ENCODE assay signal across 11 cellular contexts in the genomic region with DNA sequence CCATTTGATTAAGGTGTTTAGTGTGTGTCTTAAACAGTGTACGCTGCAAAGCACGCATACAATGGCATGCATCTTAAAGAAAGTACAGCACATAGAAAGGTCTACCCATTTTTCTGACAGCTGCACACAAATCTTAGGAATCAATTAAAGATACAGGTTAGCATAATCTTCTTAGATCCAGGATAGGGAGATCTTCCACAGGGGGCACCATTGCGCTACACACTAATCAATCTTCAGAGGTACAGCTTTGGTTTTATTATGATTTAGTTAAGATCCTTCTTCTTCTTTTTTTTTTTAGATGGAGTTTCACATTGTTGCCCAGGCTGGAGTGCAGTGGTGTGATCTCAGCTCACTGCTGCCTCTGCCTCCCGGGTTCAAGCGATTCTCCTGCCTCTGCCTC.
DNase-seq lines count a peak whose midpoint lies in the region; ATAC-seq, FAIRE-seq and TF ChIP-seq lines count a peak whose summit lies in the region.
"Had no signal": no experiment of that assay in that cellular context is flagged by ENCODE, and none has a peak within 500 bp of the region (broad histone marks: within the 10 kb centered on the region; RNA-seq: fewer than 3 reads in every experiment).

No MANE protein-coding gene starts in this region.

- no peaks in the 10 kb centered on the region for H3K9me3 Mint-ChIP-seq in type B pancreatic cell
- H3K9me3 Mint-ChIP-seq: activated B cell treated with CpG ODN at 0.5 μM for 24 hours; central memory CD8-positive, alpha-beta T cell had no signal

- H3K4me3 ChIP-seq in H1 (ENCODE audit: extremely low read depth in 1 of 4, insufficient read depth in 2 of 4, low read depth in 3 of 4, low read length in 4 of 4) = no peak overlapping the region

- no peak overlapping the region for H3K4ac ChIP-seq in H1 (replicated peaks; ENCODE audit: insufficient read length, low read depth, low read length)

- H3K14ac ChIP-seq in H1 (ENCODE audit: insufficient read length) = no peak overlapping the region

- H4K91ac ChIP-seq in H1 (replicated peaks; ENCODE audit: insufficient read length, low read length) = no peak overlapping the region

- no peaks in the 10 kb centered on the region for H3K27me3 Mint-ChIP-seq in type B pancreatic cell
- H3K27me3 Mint-ChIP-seq: activated B cell treated with CpG ODN at 0.5 μM for 24 hours; central memory CD8-positive, alpha-beta T cell had no signal

- no peak overlapping the region for H3K9ac ChIP-seq in H1 (replicated peaks in 1 of 4; ENCODE audit: extremely low read depth in 1 of 4, low read depth in 3 of 4, low read length in 3 of 4)

- H2BK15ac ChIP-seq in H1 (ENCODE audit: low read length) = no peak overlapping the region

- H3K23ac ChIP-seq in H1 (ENCODE audit: insufficient read length) = no peak overlapping the region

- H2BK12ac ChIP-seq in H1 (ENCODE audit: low read depth, low read length) = no peak overlapping the region

- H3K27ac ChIP-seq in H1 (ENCODE audit: low read depth, low read length) = no peak overlapping the region

- TF ChIP-seq POLR2A in H1 (IDR thresholded peaks at IDR 0.05; ENCODE audit: control extremely low read depth in 1 of 2, low read depth in 2 of 2, low read length in 2 of 2) = no peak

- no peak for TF ChIP-seq EP300 in H1 (IDR thresholded peaks at IDR 0.05; ENCODE audit: borderline replicate concordance in 1 of 2, low read depth in 2 of 2, low read length in 2 of 2)

- H3K9me3 ChIP-seq in H1 (ENCODE audit: insufficient read depth in 2 of 2, low read depth in 1 of 2, low read length in 1 of 2) = no peaks in the 10 kb centered on the region

- TF ChIP-seq RAD21 in H1 (IDR thresholded peaks at IDR 0.05 in 1 of 2, conservative IDR thresholded peaks at IDR 0.05 in 1 of 2; ENCODE audit: low read depth in 2 of 2, low read length in 2 of 2) = peak; percentile 49 to 54

- POLR2A ChIA-PET in H1 (lab: Charles Lee; ENCODE audit: partially characterized antibody) = no interaction called here

- no peak for FAIRE-seq in H1 (lab: Jason Lieb, UNC)

- no peak overlapping the region for H3K4me2 ChIP-seq in H1 (ENCODE audit: insufficient read depth in 1 of 2, low read depth in 2 of 2, low read length in 2 of 2)

- no peaks in the 10 kb centered on the region for H3K27me3 ChIP-seq in H1 (replicated peaks in 1 of 4; ENCODE audit: control insufficient read depth in 3 of 4, extremely low read depth in 1 of 4, insufficient read depth in 3 of 4, low read length in 3 of 4)

- no peaks in the 10 kb centered on the region for H3K79me1 ChIP-seq in H1 (ENCODE audit: low read depth, low read length)

- no peak overlapping the region for H4K5ac ChIP-seq in H1 (ENCODE audit: insufficient read length, low read depth, low read length)

- H3K4me1 Mint-ChIP-seq in type B pancreatic cell (ENCODE audit: unreplicated experiment) = no peaks in the 10 kb centered on the region
- H3K4me1 Mint-ChIP-seq: activated B cell treated with CpG ODN at 0.5 μM for 24 hours; central memory CD8-positive, alpha-beta T cell had no signal

- H3K79me2 ChIP-seq in H1 (ENCODE audit: control insufficient read depth in 1 of 2, insufficient read depth in 2 of 2, low read length in 2 of 2) = no peaks in the 10 kb centered on the region

- H3K36me3 Mint-ChIP-seq in type B pancreatic cell = no peaks in the 10 kb centered on the region

- no peaks in the 10 kb centered on the region for H3K36me3 ChIP-seq in H1 (ENCODE audit: control insufficient read depth in 2 of 4, insufficient read depth in 4 of 4, low read length in 3 of 4)

- H2BK20ac ChIP-seq in H1 (ENCODE audit: low read length) = no peak overlapping the region

- H3K56ac ChIP-seq in H1 (replicated peaks; ENCODE audit: insufficient read length, low read depth, low read length) = no peak overlapping the region

- no peak for ATAC-seq in HG03135 (IDR thresholded peaks at IDR 0.05; ENCODE audit: unreplicated experiment)
- ATAC-seq: left ventricle myocardium superior had no signal

- H3K4me1 ChIP-seq in H1 (replicated peaks in 1 of 4; ENCODE audit: control insufficient read depth in 3 of 4, insufficient read depth in 4 of 4, low read length in 3 of 4) = no peaks in the 10 kb centered on the region

- peak in 1 of 3 experiments; percentile 47; a peak in 1 of 4 replicates for TF ChIP-seq CTCF in H1 (IDR thresholded peaks at IDR 0.05; ENCODE audit: control extremely low read depth in 1 of 3, insufficient read depth in 1 of 3, low read depth in 1 of 3, low read length in 3 of 3)
- TF ChIP-seq CTCF in type B pancreatic cell (conservative IDR thresholded peaks at IDR 0.05) = peak; percentile 56

- peak; percentile 4 for DNase-seq in stimulated activated CD4-positive, alpha-beta T cell treated with anti-CD3 and anti-CD28 coated beads, Interleukin-1b, Interleukin-23, amount 100 ng/mL, for 48 hours
- DNase-seq in stimulated activated CD4-positive, alpha-beta T cell treated with anti-CD3 and anti-CD28 coated beads, Interleukin-4, amount 100 ng/mL, for 24 hours = no peak
- peak; percentile 2 for DNase-seq in NCI-H1694 treated with DMSO at 0.1 percent for 48 hours (lab: John Stamatoyannopoulos, UW)
- DNase-seq in H1 (ENCODE audit: low read depth in 1 of 2, low spot score in 2 of 2) = no peak
- no peak for DNase-seq in type B pancreatic cell (ENCODE audit: extremely low spot score, unreplicated experiment)
- DNase-seq in kidney glomerular epithelial cell (lab: John Stamatoyannopoulos, UW) = no peak
- DNase-seq in NCI-H2227 treated with DMSO at 0.1 percent for 48 hours (lab: John Stamatoyannopoulos, UW) = no peak
- DNase-seq: activated B cell treated with CpG ODN at 0.5 μM for 24 hours, left ventricle myocardium superior had no signal

- H3K23me2 ChIP-seq in H1 (ENCODE audit: low read depth, low read length) = no peaks in the 10 kb centered on the region

- no peak overlapping the region for H3K27ac Mint-ChIP-seq in type B pancreatic cell
- H3K27ac Mint-ChIP-seq: activated B cell treated with CpG ODN at 0.5 μM for 24 hours had no signal

- no peak overlapping the region for H4K8ac ChIP-seq in H1 (ENCODE audit: extremely low read depth, insufficient read depth, low read length)

- no peak overlapping the region for H2BK120ac ChIP-seq in H1 (replicated peaks; ENCODE audit: low read depth, low read length)

- no peak overlapping the region for H2AFZ ChIP-seq in H1 (ENCODE audit: low read length)

- H2BK5ac ChIP-seq in H1 (ENCODE audit: low read depth, low read length) = no peak overlapping the region

- CTCF ChIA-PET in H1 (lab: Charles Lee; ENCODE audit: partially characterized antibody) = interaction anchor here (0.6 to 2.7 kb wide), 29 partner anchors 10 to 524 kb away, joined by 3 to 17 read pairs (median 3); no protein-coding TSS in a partner anchor

- no peaks in the 10 kb centered on the region for H4K20me1 ChIP-seq in H1 (replicated peaks in 1 of 2; ENCODE audit: control insufficient read depth in 1 of 2, insufficient read depth in 2 of 2, low read length in 2 of 2)

- 91% methylated on average over 5 of the region's 5 CpGs; no CpG with 5 or more reads in 1 of the 2 experiments for WGBS in H1 (ENCODE audit: extremely low coverage in 1 of 2, insufficient coverage in 1 of 2, insufficient read length in 1 of 2, insufficient replicate concordance in 2 of 2, low coverage in 1 of 2, low lambda C conversion rate in 2 of 2, missing lambda C conversion rate in 1 of 2), 2 experiments

- H3K18ac ChIP-seq in H1 (ENCODE audit: extremely low read depth, low read length) = no peak overlapping the region

- H2AK5ac ChIP-seq in H1 (ENCODE audit: low read depth, low read length) = no peak overlapping the region

- H3K4me3 Mint-ChIP-seq in type B pancreatic cell = no peak overlapping the region
- H3K4me3 Mint-ChIP-seq: activated B cell treated with CpG ODN at 0.5 μM for 24 hours; central memory CD8-positive, alpha-beta T cell had no signal

TF ChIP-seq in H1, 55 proteins besides CTCF, POLR2A, EP300 and RAD21:
- no peak for TF ChIP-seq CEBPB (IDR thresholded peaks at IDR 0.05; ENCODE audit: low read depth, low read length)
- no peak for TF ChIP-seq POU5F1 (IDR thresholded peaks at IDR 0.05; ENCODE audit: low read depth, low read length)
- TF ChIP-seq SIX5 (IDR thresholded peaks at IDR 0.05; ENCODE audit: low read depth, low read length) = no peak
- TF ChIP-seq KDM4A (IDR thresholded peaks at IDR 0.05; ENCODE audit: low read depth, low read length, severe bottlenecking) = no peak
- TF ChIP-seq SIN3A (conservative IDR thresholded peaks at IDR 0.05 in 1 of 2, IDR thresholded peaks at IDR 0.05 in 1 of 2; ENCODE audit: low read depth in 1 of 2, low read length in 2 of 2) = no peak
- TF ChIP-seq, protein P1, sequence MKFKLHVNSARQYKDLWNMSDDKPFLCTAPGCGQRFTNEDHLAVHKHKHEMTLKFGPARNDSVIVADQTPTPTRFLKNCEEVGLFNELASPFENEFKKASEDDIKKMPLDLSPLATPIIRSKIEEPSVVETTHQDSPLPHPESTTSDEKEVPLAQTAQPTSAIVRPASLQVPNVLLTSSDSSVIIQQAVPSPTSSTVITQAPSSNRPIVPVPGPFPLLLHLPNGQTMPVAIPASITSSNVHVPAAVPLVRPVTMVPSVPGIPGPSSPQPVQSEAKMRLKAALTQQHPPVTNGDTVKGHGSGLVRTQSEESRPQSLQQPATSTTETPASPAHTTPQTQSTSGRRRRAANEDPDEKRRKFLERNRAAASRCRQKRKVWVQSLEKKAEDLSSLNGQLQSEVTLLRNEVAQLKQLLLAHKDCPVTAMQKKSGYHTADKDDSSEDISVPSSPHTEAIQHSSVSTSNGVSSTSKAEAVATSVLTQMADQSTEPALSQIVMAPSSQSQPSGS (IDR thresholded peaks at IDR 0.05; ENCODE audit: low read length) = no peak
- TF ChIP-seq ASH2L (IDR thresholded peaks at IDR 0.05; ENCODE audit: low read length) = no peak
TF ChIP-seq in H1: peak in this region for 0.

Comparison
In these comparisons a context has a peak if more than half of its experiments do, and no peak if none do; other contexts are left out.
1. DNase-seq: peak in stimulated activated CD4-positive, alpha-beta T cell treated with anti-CD3 and anti-CD28 coated beads, Interleukin-1b, Interleukin-23, amount 100 ng/mL, for 48 hours (single experiment) and NCI-H1694 treated with DMSO at 0.1 percent for 48 hours (single experiment); none in stimulated activated CD4-positive, alpha-beta T cell treated with anti-CD3 and anti-CD28 coated beads, Interleukin-4, amount 100 ng/mL, for 24 hours (single experiment), H1 (0 of 2), type B pancreatic cell (single experiment), kidney glomerular epithelial cell (single experiment) and NCI-H2227 treated with DMSO at 0.1 percent for 48 hours (single experiment).